Comparison of ENCODE assay signal across 8 cellular contexts in genomic region chr1:151157067-151157531, GRCh38. TPM values are rescaled to one million over a fixed set of nuclear protein-coding genes. Genes with fewer than 3 reads are reported as not detected.
DNase-seq lines count a peak whose midpoint lies in the region; ATAC-seq and TF ChIP-seq lines count a peak whose summit lies in the region.

No MANE protein-coding gene starts in this region.

- no peaks in the 10 kb centered on the region for H3K9me2 ChIP-seq in hepatocyte (replicated peaks; ENCODE audit: insufficient read depth)

- H3K4me2 ChIP-seq in hepatocyte: no peak overlapping the region

- peak; percentile 37 for ATAC-seq in GM19463 (IDR thresholded peaks at IDR 0.05; ENCODE audit: unreplicated experiment)
- ATAC-seq in HG02885 (IDR thresholded peaks at IDR 0.05; ENCODE audit: poor library complexity, unreplicated experiment): no peak

- H3K27ac ChIP-seq in duodenal mucosa (ENCODE audit: low read depth, low read length): no peak overlapping the region
- no peak overlapping the region for H3K27ac ChIP-seq in hepatocyte

- no peak overlapping the region for H2AFZ ChIP-seq in hepatocyte

- TF ChIP-seq CTCF in hepatocyte (IDR thresholded peaks at IDR 0.05; ENCODE audit: poor library complexity): no peak

- peak overlapping the region; percentile 50 to 59 for H3K4me3 ChIP-seq in duodenal mucosa (ENCODE audit: low read depth in 1 of 2, low read length in 2 of 2)
- H3K4me3 ChIP-seq in hepatocyte: no peak overlapping the region

- H3K4me1 ChIP-seq in duodenal mucosa (ENCODE audit: control insufficient read depth in 1 of 2, insufficient read depth in 2 of 2, low read length in 2 of 2) (peaks cover 3 to 7% of the 10 kb centered on the region in 2 donors), hepatocyte (ENCODE audit: insufficient read depth) (no peaks in the 10 kb centered on the region)

- H3K9ac ChIP-seq in duodenal mucosa (ENCODE audit: low read depth in 1 of 2, low read length in 2 of 2): peak overlapping the region; percentile 37 to 48

- no peaks in the 10 kb centered on the region for H3K27me3 ChIP-seq in duodenal mucosa (ENCODE audit: control insufficient read depth in 1 of 2, insufficient read depth in 2 of 2, low read length in 2 of 2)
- H3K27me3 ChIP-seq in hepatocyte: no peaks in the 10 kb centered on the region

- no peaks in the 10 kb centered on the region for H4K20me1 ChIP-seq in hepatocyte (ENCODE audit: insufficient read depth, poor library complexity, severe bottlenecking)

- DNase-seq in UCSD-AML1 (lab: John Stamatoyannopoulos, UW; ENCODE audit: unreplicated experiment) (peak; percentile 89), hepatocyte (ENCODE audit: low spot score) (no peak), germinal center (ENCODE audit: low spot score) (no peak), NCI-H526 (lab: John Stamatoyannopoulos, UW) (no peak)
- DNase-seq in stimulated activated CD4-positive, alpha-beta T cell treated with anti-CD3 and anti-CD28 coated beads, Interleukin-4, amount 100 ng/mL, for 48 hours (ENCODE audit: low read depth in 2 of 2): peak; percentile 43 to 64

- peaks cover 16 to 30% of the 10 kb centered on the region in 2 donors for H3K36me3 ChIP-seq in duodenal mucosa (ENCODE audit: control insufficient read depth in 1 of 2, insufficient read depth in 2 of 2, low read length in 2 of 2)
- no peaks in the 10 kb centered on the region for H3K36me3 ChIP-seq in hepatocyte (replicated peaks; ENCODE audit: insufficient read depth, low read depth)

- WGBS in hepatocyte (ENCODE audit: low lambda C conversion rate, missing lambda C conversion rate): 96% methylated on average over 6 of the region's 6 CpGs

- no peaks in the 10 kb centered on the region for H3K79me2 ChIP-seq in hepatocyte

- H3K9me3 ChIP-seq in duodenal mucosa (ENCODE audit: control insufficient read depth in 1 of 2, low read length in 2 of 2) (no peaks in the 10 kb centered on the region), hepatocyte (ENCODE audit: low read depth) (no peaks in the 10 kb centered on the region)

RNA-seq across cellular contexts. Expression of gene TNFAIP8L2, which starts 0.7 kb away (rescaled TPM):
- total RNA-seq in hepatocyte: 0.64 TPM in 1 of 2 replicates, not detected in the other
- 0.70 TPM in 1 of 2 replicates, not detected in the other for polyA plus RNA-seq in hepatocyte

RNA-seq across cellular contexts. Expression of gene LYSMD1, which starts 8.6 kb away (rescaled TPM):
- 13.0 and 16.2 TPM in 2 replicates for total RNA-seq in hepatocyte
- 1.0 and 2.5 TPM in 2 replicates for polyA plus RNA-seq in hepatocyte

RNA-seq across cellular contexts. Expression of gene SCNM1, which starts 8.8 kb away (rescaled TPM):
- 21.5 and 26.4 TPM in 2 replicates for total RNA-seq in hepatocyte
- polyA plus RNA-seq in hepatocyte: 55.4 and 57.5 TPM in 2 replicates

RNA-seq across cellular contexts. Expression of gene SEMA6C, which starts 10.7 kb away (rescaled TPM):
- total RNA-seq in hepatocyte: 6.3 and 41.6 TPM in 2 replicates
- 13.9 and 25.1 TPM in 2 replicates for polyA plus RNA-seq in hepatocyte

RNA-seq across cellular contexts. Expression of gene TMOD4, which starts 18.7 kb away (rescaled TPM):
- total RNA-seq in hepatocyte: not detected in 2 replicates
- polyA plus RNA-seq in hepatocyte: 0.44 TPM in 1 of 2 replicates, not detected in the other

Comparison
In these comparisons a context has a peak if more than half of its experiments do, and no peak if none do; other contexts are left out.
1. DNase-seq: peak in UCSD-AML1 (single experiment) and stimulated activated CD4-positive, alpha-beta T cell treated with anti-CD3 and anti-CD28 coated beads, Interleukin-4, amount 100 ng/mL, for 48 hours (2 of 2); none in hepatocyte (single experiment), germinal center (single experiment) and NCI-H526 (0 of 2).